8 cellular contexts compared by ENCODE assay signal in the genomic region with DNA sequence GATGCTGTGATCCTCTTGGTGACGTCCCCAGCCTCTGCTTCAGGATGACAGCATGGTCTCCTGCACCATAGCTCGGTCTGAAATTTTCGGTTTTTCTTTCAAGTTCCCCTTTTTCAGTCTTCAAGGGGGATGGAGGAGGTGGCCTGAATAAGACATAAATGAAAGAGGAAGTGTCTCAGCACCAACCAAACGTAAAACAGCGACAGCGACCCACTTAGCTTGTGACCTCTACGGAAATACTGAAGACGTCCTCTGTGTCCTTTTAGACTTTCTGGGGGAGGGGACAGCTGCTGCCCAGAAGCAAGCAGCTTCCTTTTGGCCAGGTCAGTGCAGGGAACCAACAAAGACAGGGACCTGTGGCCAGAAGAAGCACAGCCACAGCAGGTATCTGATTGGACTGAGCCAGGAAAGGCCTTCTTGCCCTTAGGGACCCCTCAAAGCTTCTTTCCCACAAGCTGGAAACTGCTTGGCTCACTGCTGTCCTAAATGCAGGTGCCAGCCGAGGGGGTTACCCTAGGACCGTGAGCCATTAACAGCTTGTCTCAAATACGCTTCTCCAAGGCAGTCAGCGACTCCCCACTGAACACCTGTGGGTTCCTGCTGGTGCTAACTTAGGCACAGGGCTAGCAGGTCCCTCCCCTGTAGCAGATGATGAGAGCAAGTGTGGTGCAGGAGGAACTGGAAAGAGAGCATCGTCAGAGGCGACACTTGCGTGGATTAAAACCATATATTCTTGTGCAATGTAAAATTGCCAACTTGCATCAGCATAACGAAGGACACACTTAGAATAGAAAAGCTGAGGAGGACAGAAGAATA.
DNase-seq lines count a peak whose midpoint lies in the region; ATAC-seq, FAIRE-seq and TF ChIP-seq lines count a peak whose summit lies in the region.
"Not testable (repeated sequence)": the region's sequence is repeated elsewhere in the genome, so short reads cannot be mapped to it uniquely, and the experiment has no call there.

No MANE protein-coding gene starts in this region.

- H3K9me2 ChIP-seq in SU-DHL-6 (replicated peaks; ENCODE audit: insufficient read depth, low read length) = not testable (repeated sequence)

- H3K4me1 ChIP-seq in pancreas = not testable (repeated sequence)
- H3K4me1 ChIP-seq in suprapubic skin = peaks cover 42% of the 10 kb centered on the region

- H4K20me1 ChIP-seq in SU-DHL-6 (ENCODE audit: low read depth, low read length) = not testable (repeated sequence)

- H3K9me3 ChIP-seq in SU-DHL-6 (ENCODE audit: insufficient read depth, low read length); pancreas; suprapubic skin: not testable (repeated sequence)

- not testable (repeated sequence) for TF ChIP-seq CTCF in SU-DHL-6 (IDR thresholded peaks at IDR 0.05; ENCODE audit: insufficient read depth, low read length, poor library complexity, severe bottlenecking); fibroblast of villous mesenchyme (IDR thresholded peaks at IDR 0.05; ENCODE audit: insufficient read depth, low read depth, low read length); pancreas (IDR thresholded peaks at IDR 0.05); suprapubic skin (IDR thresholded peaks at IDR 0.05)

- H3K27me3 ChIP-seq in SU-DHL-6 (ENCODE audit: low read length); pancreas; suprapubic skin: not testable (repeated sequence)

- H3K9ac ChIP-seq in SU-DHL-6 (ENCODE audit: low read length) = peak overlapping the region; percentile 69

- not testable (repeated sequence) for TF ChIP-seq EP300 in suprapubic skin (IDR thresholded peaks at IDR 0.05)

- peak overlapping the region; percentile 99 for H3K27ac ChIP-seq in SU-DHL-6 (ENCODE audit: low read depth, low read length)
- H3K27ac ChIP-seq in pancreas = peak overlapping the region in 3 of 4 donors; percentile 31 to 84 (median 82)
- H3K27ac ChIP-seq in suprapubic skin = peak overlapping the region; percentile 87

- peak overlapping the region; percentile 72 for H3K4me2 ChIP-seq in SU-DHL-6 (ENCODE audit: low read depth, low read length, poor library complexity, severe bottlenecking)

- TF ChIP-seq POLR2A in GM12892 (IDR thresholded peaks at IDR 0.05; ENCODE audit: low read depth, low read length) (peak; percentile 62; the same call in 1 of the 2 replicates), suprapubic skin (IDR thresholded peaks at IDR 0.05) (peak in 1 of 2 donors; percentile 33)

- H3K79me2 ChIP-seq in SU-DHL-6 (ENCODE audit: insufficient read depth, low read length) = not testable (repeated sequence)

- DNase-seq in GM12892 (ENCODE audit: insufficient read length) = peak; percentile 40
- DNase-seq in activated T-helper 1 cell treated with Interleukin-2 at 50 U/mL for 16 hours (ENCODE audit: low read depth) = peak; percentile 43
- peak; percentile 12 for DNase-seq in fibroblast of villous mesenchyme (ENCODE audit: low read depth)
- peak in 1 of 6 donors; percentile 56 for DNase-seq in pancreas
- DNase-seq in suprapubic skin (ENCODE audit: low spot score in 2 of 2) = peak in 1 of 2 donors; percentile 70

- intact Hi-C loops in pancreas (cut with DNase I) = not testable (repeated sequence)

- H3K36me3 ChIP-seq in SU-DHL-6 (ENCODE audit: low read length); pancreas; suprapubic skin: not testable (repeated sequence)

- WGBS in pancreas, 2 donors = 71 to 72% methylated on average over 16 of the region's 16 CpGs
- 73% methylated on average over 15 of the region's 16 CpGs for WGBS in suprapubic skin

- H2AFZ ChIP-seq in SU-DHL-6 (ENCODE audit: low read depth, low read length, severe bottlenecking) = not testable (repeated sequence)

- FAIRE-seq in GM12892 (lab: Jason Lieb, UNC) = peak; percentile 91
- FAIRE-seq in pancreas (lab: Jason Lieb, UNC) = not testable (repeated sequence)

- H3K4me3 ChIP-seq in SU-DHL-6 (ENCODE audit: insufficient read depth, low read length, poor library complexity, severe bottlenecking) (peak overlapping the region; percentile 27), suprapubic skin (peak overlapping the region; percentile 9)
- H3K4me3 ChIP-seq in fibroblast of villous mesenchyme (ENCODE audit: low read depth, low read length); pancreas: not testable (repeated sequence)

- ATAC-seq in GM21515 (IDR thresholded peaks at IDR 0.05; ENCODE audit: unreplicated experiment) (peak; percentile 86), HG03439 (IDR thresholded peaks at IDR 0.05; ENCODE audit: unreplicated experiment) (peak; percentile 85), pancreas (peak in 3 of 4 donors; percentile 42 to 71 (median 66))

- H3F3A ChIP-seq in SU-DHL-6 (ENCODE audit: insufficient read depth) = peaks cover 73% of the 10 kb centered on the region
